Comparison of ENCODE assay signal across 9 cellular contexts in genomic region chrX:66046612-66047235, GRCh38. TPM values are rescaled to one million over a fixed set of nuclear protein-coding genes. Genes with fewer than 3 reads are reported as not detected.
DNase-seq lines count a peak whose midpoint lies in the region; ATAC-seq and TF ChIP-seq lines count a peak whose summit lies in the region.
"Had no signal": no experiment of that assay in that cellular context is flagged by ENCODE, and none has a peak within 500 bp of the region (broad histone marks: within the 10 kb centered on the region; RNA-seq: fewer than 3 reads in every experiment).

No MANE protein-coding gene starts in this region.

- peak; percentile 75 for ATAC-seq in HG03175 (IDR thresholded peaks at IDR 0.05; ENCODE audit: unreplicated experiment)
- ATAC-seq in stimulated activated naive CD8-positive, alpha-beta T cell treated with anti-CD3 and anti-CD28 coated beads, Interleukin-15, amount 100 ng/mL, for 72 hours, result peak; percentile 57

- in situ Hi-C loops in brain microvascular endothelial cell (cut with HindIII; ENCODE audit: low pct_ligation_motif_present, low sequenced_read_pairs), result no loop called here

- CTCF ChIA-PET in activated CD4-positive, alpha-beta memory T cell treated with anti-CD3 and anti-CD28 coated beads for 36 hours (lab: Charles Lee), result interaction anchor here (0.6 to 1.3 kb wide), 3 partner anchors 16 to 29 kb away, joined by 3 to 5 read pairs (median 4); no protein-coding TSS in a partner anchor

- no peaks in the 10 kb centered on the region for H3K9me3 Mint-ChIP-seq in activated CD4-positive, alpha-beta memory T cell treated with anti-CD3 and anti-CD28 coated beads for 36 hours
- H3K9me3 Mint-ChIP-seq in stimulated activated naive CD8-positive, alpha-beta T cell treated with anti-CD3 and anti-CD28 coated beads, Interleukin-15, amount 100 ng/mL, for 72 hours, result no peaks in the 10 kb centered on the region

- H3K27ac ChIP-seq in brain microvascular endothelial cell, result no peak overlapping the region
- H3K27ac ChIP-seq: C4-2B had no signal

- no peak overlapping the region for H3K4me3 ChIP-seq in brain microvascular endothelial cell (ENCODE audit: low read depth, low read length)

- peak overlapping the region; percentile 33 for H3K4me3 Mint-ChIP-seq in activated CD4-positive, alpha-beta memory T cell treated with anti-CD3 and anti-CD28 coated beads for 36 hours
- H3K4me3 Mint-ChIP-seq in stimulated activated naive CD8-positive, alpha-beta T cell treated with anti-CD3 and anti-CD28 coated beads, Interleukin-15, amount 100 ng/mL, for 72 hours, result peak overlapping the region; percentile 43 to 68

- H3K36me3 Mint-ChIP-seq in activated CD4-positive, alpha-beta memory T cell treated with anti-CD3 and anti-CD28 coated beads for 36 hours, result no peaks in the 10 kb centered on the region

- peak; percentile 30 for DNase-seq in activated naive CD4-positive, alpha-beta T cell treated with Interleukin-2 at 50 U/mL for 16 hours
- no peak for DNase-seq in activated naive CD4-positive, alpha-beta T cell (lab: John Stamatoyannopoulos, UW)
- peak; percentile 49 for DNase-seq in activated CD4-positive, alpha-beta memory T cell treated with anti-CD3 and anti-CD28 coated beads for 36 hours
- DNase-seq in stimulated activated naive CD8-positive, alpha-beta T cell treated with anti-CD3 and anti-CD28 coated beads, Interleukin-15, amount 100 ng/mL, for 72 hours, result peak; percentile 25 to 45
- DNase-seq in NCI-H526 treated with DMSO at 0.1 percent for 48 hours (lab: John Stamatoyannopoulos, UW) (no peak), brain microvascular endothelial cell (no peak), nucleus accumbens (lab: John Stamatoyannopoulos, UW) (no peak)

- H3K4me1 Mint-ChIP-seq in activated CD4-positive, alpha-beta memory T cell treated with anti-CD3 and anti-CD28 coated beads for 36 hours (ENCODE audit: low read depth), result peaks cover 33% of the 10 kb centered on the region
- peaks cover 34% of the 10 kb centered on the region for H3K4me1 Mint-ChIP-seq in stimulated activated naive CD8-positive, alpha-beta T cell treated with anti-CD3 and anti-CD28 coated beads, Interleukin-15, amount 100 ng/mL, for 72 hours

- no peaks in the 10 kb centered on the region for H3K27me3 Mint-ChIP-seq in activated CD4-positive, alpha-beta memory T cell treated with anti-CD3 and anti-CD28 coated beads for 36 hours
- H3K27me3 Mint-ChIP-seq in stimulated activated naive CD8-positive, alpha-beta T cell treated with anti-CD3 and anti-CD28 coated beads, Interleukin-15, amount 100 ng/mL, for 72 hours, result no peaks in the 10 kb centered on the region

- H3K27ac Mint-ChIP-seq in activated CD4-positive, alpha-beta memory T cell treated with anti-CD3 and anti-CD28 coated beads for 36 hours, result peak overlapping the region; percentile 93
- peak overlapping the region; percentile 71 to 98 for H3K27ac Mint-ChIP-seq in stimulated activated naive CD8-positive, alpha-beta T cell treated with anti-CD3 and anti-CD28 coated beads, Interleukin-15, amount 100 ng/mL, for 72 hours

- intact Hi-C loops in activated CD4-positive, alpha-beta memory T cell treated with anti-CD3 and anti-CD28 coated beads for 36 hours (cut with micrococcal nuclease), result loop anchor here (1.0 to 2.0 kb wide), 6 partner anchors 29 to 324 kb away; no protein-coding TSS in a partner anchor

- POLR2A ChIA-PET in activated CD4-positive, alpha-beta memory T cell treated with anti-CD3 and anti-CD28 coated beads for 36 hours (lab: Charles Lee), result interaction anchor here (1.3 to 1.6 kb wide), 2 partner anchors 28 to 52 kb away, joined by 3 to 4 read pairs; no protein-coding TSS in a partner anchor

- TF ChIP-seq CTCF in brain microvascular endothelial cell (IDR thresholded peaks at IDR 0.05; ENCODE audit: low read depth, low read length, missing control alignments), result no peak

- H3K27me3 ChIP-seq in brain microvascular endothelial cell (replicated peaks), result no peaks in the 10 kb centered on the region

- H3K36me3 ChIP-seq in brain microvascular endothelial cell (replicated peaks), result no peaks in the 10 kb centered on the region

RNA-seq across cellular contexts. Expression of gene VSIG4, which starts 6.8 kb away (rescaled TPM):
- total RNA-seq in activated CD4-positive, alpha-beta memory T cell treated with anti-CD3 and anti-CD28 coated beads for 36 hours, result not detected

Comparison
In these comparisons a context has a peak if more than half of its experiments do, and no peak if none do; other contexts are left out.
1. DNase-seq: peak in activated naive CD4-positive, alpha-beta T cell treated with Interleukin-2 at 50 U/mL for 16 hours (single experiment), activated CD4-positive, alpha-beta memory T cell treated with anti-CD3 and anti-CD28 coated beads for 36 hours (single experiment) and stimulated activated naive CD8-positive, alpha-beta T cell treated with anti-CD3 and anti-CD28 coated beads, Interleukin-15, amount 100 ng/mL, for 72 hours (2 of 2); none in activated naive CD4-positive, alpha-beta T cell (0 of 4), NCI-H526 treated with DMSO at 0.1 percent for 48 hours (single experiment), brain microvascular endothelial cell (single experiment) and nucleus accumbens (0 of 56).